Comparison of ENCODE assay signal across 8 cellular contexts in genomic region chr14:102320033-102320660, GRCh38. TPM values are rescaled to one million over a fixed set of nuclear protein-coding genes. Genes with fewer than 3 reads are reported as not detected.
A peak's percentile ranks its signal among the peaks of the same experiment; 100 is the strongest.
DNase-seq lines count a peak whose midpoint lies in the region; ATAC-seq and TF ChIP-seq lines count a peak whose summit lies in the region.

No MANE protein-coding gene starts in this region.

- H3K4me1 ChIP-seq in ACC112 (ENCODE audit: control insufficient read depth, insufficient read depth, low read length, unreplicated experiment) (peaks cover 25% of the 10 kb centered on the region), skeletal muscle tissue (ENCODE audit: control insufficient read depth in 3 of 3, insufficient read depth in 3 of 3, low read length in 3 of 3) (peaks cover 36 to 56% (median 46%) of the 10 kb centered on the region in 3 donors)

- H3K9me3 ChIP-seq in skeletal muscle tissue (ENCODE audit: control insufficient read depth in 3 of 3, low read length in 3 of 3) = no peaks in the 10 kb centered on the region

- peak overlapping the region; percentile 85 for H2AFZ ChIP-seq in ACC112 (ENCODE audit: low read length, unreplicated experiment)

- H3K79me2 ChIP-seq in ACC112 (ENCODE audit: control insufficient read depth, insufficient read depth, low read length, unreplicated experiment) = peaks cover 15% of the 10 kb centered on the region

- ATAC-seq in GM18907 (IDR thresholded peaks at IDR 0.05; ENCODE audit: unreplicated experiment) (peak; percentile 22), HG03442 (IDR thresholded peaks at IDR 0.05; ENCODE audit: unreplicated experiment) (peak; percentile 20)

- H3K27ac ChIP-seq in ACC112 (ENCODE audit: low read depth, low read length) (peak overlapping the region; percentile 66; the same call in 1 of the 2 replicates), brain microvascular endothelial cell (peak overlapping the region; percentile 94), skeletal muscle tissue (ENCODE audit: low read depth, low read length) (peak overlapping the region; percentile 97)

- no peaks in the 10 kb centered on the region for H3K27me3 Mint-ChIP-seq in T-helper 2 cell treated with Interferon-gamma antibody and Interleukin-4, amounts not matched to agents 5 μg/mL and 100 μg/mL, for 36 hours (ENCODE audit: low read depth)

- peak; percentile 12 for TF ChIP-seq CTCF in brain microvascular endothelial cell (IDR thresholded peaks at IDR 0.05; ENCODE audit: low read depth, low read length, missing control alignments)

- in situ Hi-C loops in brain microvascular endothelial cell (cut with HindIII; ENCODE audit: low pct_ligation_motif_present, low sequenced_read_pairs) = no loop called here

- DNase-seq in T-helper 2 cell treated with Interferon-gamma antibody and Interleukin-4, amounts not matched to agents 5 μg/mL and 100 μg/mL, for 36 hours (ENCODE audit: low spot score) = peak; percentile 27
- peak; percentile 42 for DNase-seq in brain microvascular endothelial cell
- DNase-seq in iPS-NIHi11 (ENCODE audit: low spot score) = peak; percentile 35
- no peak for DNase-seq in ureter (ENCODE audit: low spot score)

- H3K36me3 ChIP-seq in ACC112 (ENCODE audit: insufficient read depth, low read length) (no peaks in the 10 kb centered on the region), brain microvascular endothelial cell (replicated peaks) (no peaks in the 10 kb centered on the region), skeletal muscle tissue (ENCODE audit: control insufficient read depth in 3 of 3, insufficient read depth in 3 of 3, low read length in 3 of 3) (peaks cover 0 to 9% (median 3%) of the 10 kb centered on the region in 3 donors)

- peaks cover 4% of the 10 kb centered on the region for H3K36me3 Mint-ChIP-seq in T-helper 2 cell treated with Interferon-gamma antibody and Interleukin-4, amounts not matched to agents 5 μg/mL and 100 μg/mL, for 36 hours (ENCODE audit: low read depth)

- H3K27ac Mint-ChIP-seq in T-helper 2 cell treated with Interferon-gamma antibody and Interleukin-4, amounts not matched to agents 5 μg/mL and 100 μg/mL, for 36 hours = peak overlapping the region; percentile 87

- H3K4me3 Mint-ChIP-seq in T-helper 2 cell treated with Interferon-gamma antibody and Interleukin-4, amounts not matched to agents 5 μg/mL and 100 μg/mL, for 36 hours = peak overlapping the region; percentile 88

- H3K9ac ChIP-seq in skeletal muscle tissue (ENCODE audit: low read depth in 1 of 3, low read length in 3 of 3) = peak overlapping the region; percentile 95 to 98 (median 98)

- peaks cover 38% of the 10 kb centered on the region for H3K4me1 Mint-ChIP-seq in T-helper 2 cell treated with Interferon-gamma antibody and Interleukin-4, amounts not matched to agents 5 μg/mL and 100 μg/mL, for 36 hours (ENCODE audit: low read depth)

- H3K27me3 ChIP-seq in ACC112 (ENCODE audit: insufficient read depth, low read length) (no peaks in the 10 kb centered on the region), brain microvascular endothelial cell (replicated peaks) (no peaks in the 10 kb centered on the region), skeletal muscle tissue (ENCODE audit: control insufficient read depth in 3 of 3, insufficient read depth in 3 of 3, low read length in 3 of 3) (no peaks in the 10 kb centered on the region)

- no peaks in the 10 kb centered on the region for H3K9me3 Mint-ChIP-seq in T-helper 2 cell treated with Interferon-gamma antibody and Interleukin-4, amounts not matched to agents 5 μg/mL and 100 μg/mL, for 36 hours

- peak overlapping the region; percentile 97 for H3K4me3 ChIP-seq in ACC112 (ENCODE audit: low read depth, low read length)
- peak overlapping the region; percentile 82 for H3K4me3 ChIP-seq in brain microvascular endothelial cell (ENCODE audit: low read depth, low read length)
- H3K4me3 ChIP-seq in skeletal muscle tissue (ENCODE audit: low read length in 3 of 3) = peak overlapping the region; percentile 84 to 91 (median 88)

RNA-seq across cellular contexts. Expression of gene ZNF839, which starts 0.6 kb away (rescaled TPM):
- total RNA-seq in skeletal muscle tissue (15.7 TPM), ureter (18.1 TPM)

RNA-seq across cellular contexts. Expression of gene MOK, which starts 15.2 kb away (rescaled TPM):
- 5.2 TPM for total RNA-seq in skeletal muscle tissue
- 24.4 TPM for total RNA-seq in ureter

RNA-seq across cellular contexts. Expression of gene CINP, which starts 42.5 kb away (rescaled TPM):
- 24.0 TPM for total RNA-seq in skeletal muscle tissue
- total RNA-seq in ureter = 31.2 TPM

RNA-seq across cellular contexts. Expression of gene TECPR2, which starts 42.6 kb away (rescaled TPM):
- total RNA-seq in skeletal muscle tissue (12.0 TPM), ureter (36.3 TPM)
